ENCODE assay signal across 8 cellular contexts in genomic region chr7:12715372-12716133, GRCh38. TPM values are rescaled to one million over a fixed set of nuclear protein-coding genes. Genes with fewer than 3 reads are reported as not detected.
A peak's percentile ranks its signal among the peaks of the same experiment; 100 is the strongest.
DNase-seq lines count a peak whose midpoint lies in the region; ATAC-seq lines count a peak whose summit lies in the region.

No MANE protein-coding gene starts in this region.

- DNase-seq in activated T-cell treated with anti-CD3 and anti-CD28 coated beads for 24 hours (ENCODE audit: low read depth) (peak; percentile 9), activated T-cell treated with anti-CD3 and anti-CD28 coated beads for 4 hours (no peak), OCI-M2 (lab: John Stamatoyannopoulos, UW; ENCODE audit: unreplicated experiment) (peak; percentile 62), astrocyte of the hippocampus (ENCODE audit: low read depth, low spot score) (peak; percentile 93), hippocampal formation (lab: John Stamatoyannopoulos, UW) (peak; percentile 31 to 50), pulmonary artery endothelial cell (ENCODE audit: low read depth, low spot score) (peak; percentile 74)

- ATAC-seq in HG02798 (IDR thresholded peaks at IDR 0.05; ENCODE audit: poor library complexity, unreplicated experiment) (no peak), GM19324 (IDR thresholded peaks at IDR 0.05; ENCODE audit: low FRiP score, unreplicated experiment) (no peak)

RNA-seq across cellular contexts. Expression of gene ARL4A, which starts 28.1 kb away (rescaled TPM):
- total RNA-seq in pulmonary artery endothelial cell: 44.0 and 44.6 TPM in 2 replicates
